ENCODE assay signal across 16 cellular contexts in genomic region chr7:1643270-1644092, GRCh38. TPM values are rescaled to one million over a fixed set of nuclear protein-coding genes. Genes with fewer than 3 reads are reported as not detected.
DNase-seq lines count a peak whose midpoint lies in the region; ATAC-seq, FAIRE-seq and TF ChIP-seq lines count a peak whose summit lies in the region.
"Had no signal": no experiment of that assay in that cellular context is flagged by ENCODE, and none has a peak within 500 bp of the region (broad histone marks: within the 10 kb centered on the region; RNA-seq: fewer than 3 reads in every experiment).

No MANE protein-coding gene starts in this region.

- DNase-seq in left ventricle myocardium inferior: peak; percentile 1
- DNase-seq in heart right ventricle: no peak
- DNase-seq in urothelium cell line (ENCODE audit: low spot score): no peak
- DNase-seq in activated CD4-positive, alpha-beta T cell treated with anti-CD3 and anti-CD28 coated beads for 1 hour: no peak
- DNase-seq in OCI-M1 (lab: John Stamatoyannopoulos, UW): no peak
- no peak for DNase-seq in GOT3 (lab: John Stamatoyannopoulos, UW)
- DNase-seq: CD4-positive, alpha-beta memory T cell; DMS79; GM23248; H9 had no signal

- 92 to 94% methylated on average over 11 of the region's 11 CpGs for WGBS in heart right ventricle, 2 donors

- POLR2A ChIA-PET in HEK293 (lab: Yijun Ruan, JAX): no interaction called here

- no peaks in the 10 kb centered on the region for H3K9me3 Mint-ChIP-seq in nephron
- H3K9me3 Mint-ChIP-seq: H9 had no signal

- H3K36me3 Mint-ChIP-seq in nephron (ENCODE audit: low read depth): no peaks in the 10 kb centered on the region
- H3K36me3 Mint-ChIP-seq: CD4-positive, alpha-beta memory T cell had no signal

- peaks cover 13% of the 10 kb centered on the region for H3K27me3 Mint-ChIP-seq in nephron (ENCODE audit: low read depth)

- peak; percentile 96 for FAIRE-seq in urothelium cell line (lab: Jason Lieb, UNC)
- FAIRE-seq: GM12891, HTR-8/SVneo had no signal

- H3K27ac Mint-ChIP-seq in nephron: no peak overlapping the region
- H3K27ac Mint-ChIP-seq: CD4-positive, alpha-beta memory T cell; H9 had no signal

- peaks cover 13% of the 10 kb centered on the region for H3K4me1 Mint-ChIP-seq in nephron
- H3K4me1 Mint-ChIP-seq: CD4-positive, alpha-beta memory T cell had no signal

- H3K27ac ChIP-seq in left ventricle myocardium inferior (replicated peaks) (no peak overlapping the region), heart right ventricle (no peak overlapping the region), HEK293 (ENCODE audit: extremely low read depth, low read depth, low read length) (no peak overlapping the region)
- H3K27ac ChIP-seq: 22Rv1, GM23248 had no signal

- H3K36me3 ChIP-seq in left ventricle myocardium inferior (no peaks in the 10 kb centered on the region), heart right ventricle (no peaks in the 10 kb centered on the region), HEK293 (ENCODE audit: control insufficient read depth in 2 of 2, insufficient read depth in 1 of 2, low read length in 2 of 2) (no peaks in the 10 kb centered on the region)

- H3K4me1 ChIP-seq in left ventricle myocardium inferior: peaks cover 22% of the 10 kb centered on the region
- peaks cover 13 to 35% (median 18%) of the 10 kb centered on the region in 9 donors for H3K4me1 ChIP-seq in heart right ventricle
- no peaks in the 10 kb centered on the region for H3K4me1 ChIP-seq in HEK293 (ENCODE audit: control insufficient read depth, insufficient read depth, low read length)

- H3K4me3 Mint-ChIP-seq in nephron: peak overlapping the region in 2 of 3 experiments; percentile 19 to 56
- H3K4me3 Mint-ChIP-seq: CD4-positive, alpha-beta memory T cell; H9 had no signal

- TF ChIP-seq CTCF in left ventricle myocardium inferior (IDR thresholded peaks at IDR 0.05; ENCODE audit: borderline replicate concordance): no peak
- TF ChIP-seq CTCF in heart right ventricle (IDR thresholded peaks at IDR 0.05): no peak
- no peak for TF ChIP-seq CTCF in HEK293 (tag by site-specific recombination; IDR thresholded peaks at IDR 0.05)
- no peak for TF ChIP-seq CTCF in nephron (IDR thresholded peaks at IDR 0.05; ENCODE audit: unreplicated experiment in 3 of 3)

- H3K4me3 ChIP-seq in left ventricle myocardium inferior: no peak overlapping the region
- H3K4me3 ChIP-seq in heart right ventricle: no peak overlapping the region
- no peak overlapping the region for H3K4me3 ChIP-seq in HEK293 (ENCODE audit: low read depth, low read length)
- H3K4me3 ChIP-seq: GM23248 had no signal

- intact Hi-C loops in left ventricle myocardium inferior (cut with micrococcal nuclease) (no loop called here), heart right ventricle (cut with DNase I) (loop anchor here in 1 of 10 donors (10.0 kb wide), 1 partner anchor 59 kb away; no protein-coding TSS in a partner anchor)

- no peak for ATAC-seq in heart right ventricle

- no peaks in the 10 kb centered on the region for H3K9me3 ChIP-seq in left ventricle myocardium inferior (replicated peaks)
- no peaks in the 10 kb centered on the region for H3K9me3 ChIP-seq in heart right ventricle
- H3K9me3 ChIP-seq in HEK293 (ENCODE audit: control insufficient read depth, insufficient read depth, low read depth, low read length): no peaks in the 10 kb centered on the region

- H3K27me3 ChIP-seq in left ventricle myocardium inferior (ENCODE audit: low read depth) (peaks cover 86% of the 10 kb centered on the region), heart right ventricle (peaks cover 0 to 65% (median 42%) of the 10 kb centered on the region in 7 donors)

- CTCF ChIA-PET in HEK293 (lab: Yijun Ruan, JAX): interaction anchor here (0.6 kb wide), 1 partner anchor 199 kb away, joined by 3 read pairs; no protein-coding TSS in a partner anchor

TF ChIP-seq in HEK293, 187 proteins besides CTCF, POLR2A, EP300 and RAD21:
- TF ChIP-seq ZNF433 (tag by site-specific recombination; IDR thresholded peaks at IDR 0.05; ENCODE audit: low read depth) (no peak), ZNF121 (tag by site-specific recombination; IDR thresholded peaks at IDR 0.05) (peak; percentile 53; the same call in 1 of the 2 replicates)

RNA-seq across cellular contexts. Expression of gene ELFN1, which starts 26.6 kb away (rescaled TPM):
- total RNA-seq in left ventricle myocardium inferior (10.5 TPM), heart right ventricle (1 to 10 TPM; 3.4 to 9.5 (median 6.4) TPM)
- polyA plus RNA-seq in heart right ventricle: 1 to 10 TPM; 3.0 to 5.7 TPM
- total RNA-seq: A673 had no signal
- polyA plus RNA-seq: CD4-positive, alpha-beta memory T cell had no signal
